Comparison of ENCODE assay signal across 2 cellular contexts in genomic region chr10:116729243-116729642, GRCh38.
TF ChIP-seq lines count a peak whose summit lies in the region.

No MANE protein-coding gene starts in this region.

TF ChIP-seq in HepG2, 621 proteins besides CTCF, POLR2A, EP300 and RAD21:
- no peak for TF ChIP-seq LCORL (IDR thresholded peaks at IDR 0.05)
- TF ChIP-seq LCORL (CRISPR knock-in tag; IDR thresholded peaks at IDR 0.05) = 0 out of 2 replicates have a peak, but pooled peaks have one; percentile 23
- no peak for TF ChIP-seq ZNF788 (CRISPR knock-in tag; IDR thresholded peaks at IDR 0.05; ENCODE audit: borderline replicate concordance)
- peak; percentile 64 for TF ChIP-seq HNF4A (CRISPR knock-in tag; IDR thresholded peaks at IDR 0.05)
- TF ChIP-seq HNF4G (IDR thresholded peaks at IDR 0.05; ENCODE audit: borderline replicate concordance, low read depth, low read length) = peak; percentile 56; the same call in 1 of the 2 replicates
- TF ChIP-seq HNF4G (CRISPR knock-in tag; IDR thresholded peaks at IDR 0.05; ENCODE audit: borderline replicate concordance, low read depth) = no peak
- no peak for TF ChIP-seq HNRNPH1 (optimal IDR thresholded peaks at IDR 0.05; ENCODE audit: low read depth, low read length)
- peak; percentile 59 for TF ChIP-seq PATZ1 (CRISPR knock-in tag; IDR thresholded peaks at IDR 0.05)
- peak; percentile 52 for TF ChIP-seq PAXIP1 (CRISPR knock-in tag; conservative IDR thresholded peaks at IDR 0.05)
- TF ChIP-seq ZMYM4 (CRISPR knock-in tag; IDR thresholded peaks at IDR 0.05) = 0 out of 2 replicates have a peak, but pooled peaks have one; percentile 15

TF ChIP-seq in H1, 55 proteins besides CTCF, POLR2A, EP300 and RAD21:
- no peak for TF ChIP-seq CHD2 (IDR thresholded peaks at IDR 0.05; ENCODE audit: low read length)
- TF ChIP-seq RNF2 (IDR thresholded peaks at IDR 0.05; ENCODE audit: borderline replicate concordance, low read depth, low read length, missing control alignments, poor library complexity, severe bottlenecking) = no peak
- TF ChIP-seq MAX (IDR thresholded peaks at IDR 0.05) = no peak
- no peak for TF ChIP-seq SAP30 (IDR thresholded peaks at IDR 0.05; ENCODE audit: insufficient read depth, insufficient replicate concordance, low read length)
- TF ChIP-seq NRF1 (IDR thresholded peaks at IDR 0.05; ENCODE audit: low read depth, low read length) = no peak
- no peak for TF ChIP-seq SIN3A (conservative IDR thresholded peaks at IDR 0.05 in 1 of 2, IDR thresholded peaks at IDR 0.05 in 1 of 2; ENCODE audit: low read depth in 1 of 2, low read length in 2 of 2)
- TF ChIP-seq SIX5 (IDR thresholded peaks at IDR 0.05; ENCODE audit: low read depth, low read length) = no peak
- no peak for TF ChIP-seq RFX5 (IDR thresholded peaks at IDR 0.05; ENCODE audit: borderline replicate concordance, low read depth, low read length)
- no peak for TF ChIP-seq GABPA (IDR thresholded peaks at IDR 0.05; ENCODE audit: borderline replicate concordance, insufficient read depth, low read length)
- no peak for TF ChIP-seq RXRA (IDR thresholded peaks at IDR 0.05; ENCODE audit: insufficient read depth, low read depth, low read length)
- TF ChIP-seq PHF8 (conservative IDR thresholded peaks at IDR 0.05; ENCODE audit: low read depth, low read length) = no peak
- no peak for TF ChIP-seq SUZ12 (IDR thresholded peaks at IDR 0.05; ENCODE audit: low read length)
- TF ChIP-seq CTBP2 (IDR thresholded peaks at IDR 0.05; ENCODE audit: borderline replicate concordance, insufficient read depth, insufficient read length, low read length) = no peak
- TF ChIP-seq CREB1 (IDR thresholded peaks at IDR 0.05) = no peak
- TF ChIP-seq RBBP5 (IDR thresholded peaks at IDR 0.05; ENCODE audit: borderline replicate concordance, low read depth, low read length) = no peak
- TF ChIP-seq BACH1 (IDR thresholded peaks at IDR 0.05; ENCODE audit: low read length) = no peak
- no peak for TF ChIP-seq CBX5 (IDR thresholded peaks at IDR 0.05; ENCODE audit: low read depth, low read length)
- TF ChIP-seq MAFK (IDR thresholded peaks at IDR 0.05; ENCODE audit: low read depth, low read length) = no peak
TF ChIP-seq in H1: peak in this region for 0.
